Comparison of ENCODE assay signal across 1 cellular context in the genomic region with DNA sequence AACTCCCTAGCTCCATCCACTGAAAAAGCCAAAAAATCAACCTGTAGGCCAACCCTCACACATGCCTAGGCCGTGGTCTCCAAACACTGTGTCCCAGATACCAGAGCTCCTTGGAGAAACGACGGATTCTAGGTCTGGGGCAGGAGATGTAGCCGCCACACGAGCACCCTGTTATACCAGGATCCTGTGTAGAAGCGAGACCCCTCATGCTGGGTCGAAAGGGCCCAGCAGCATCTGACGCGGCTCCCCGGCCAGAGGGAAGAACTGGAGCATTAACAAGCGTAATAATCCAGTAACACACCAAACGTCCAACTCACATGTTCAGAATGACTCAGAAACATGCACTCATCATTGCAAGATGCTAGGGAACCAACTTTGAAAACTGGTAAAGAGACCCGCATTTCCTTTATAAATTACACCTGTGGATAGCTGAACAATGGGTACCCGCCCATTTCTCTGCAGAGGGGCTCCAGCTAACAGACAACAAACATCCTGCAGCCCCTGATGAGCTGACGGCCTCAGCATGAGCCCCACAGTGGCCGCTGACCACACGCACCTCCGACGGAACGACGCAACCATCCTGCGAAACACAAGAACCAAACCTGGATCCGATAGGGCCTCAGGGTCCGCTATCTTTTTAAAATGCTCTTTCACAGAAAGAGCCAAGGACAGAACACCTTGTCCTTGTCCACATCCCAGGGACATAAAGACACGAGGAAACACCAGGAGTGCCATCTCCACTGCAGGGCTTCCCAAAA.
TF ChIP-seq lines count a peak whose summit lies in the region.

No MANE protein-coding gene starts in this region.

TF ChIP-seq in liver, 16 proteins besides CTCF, POLR2A, EP300 and RAD21:
- TF ChIP-seq, protein P1, sequence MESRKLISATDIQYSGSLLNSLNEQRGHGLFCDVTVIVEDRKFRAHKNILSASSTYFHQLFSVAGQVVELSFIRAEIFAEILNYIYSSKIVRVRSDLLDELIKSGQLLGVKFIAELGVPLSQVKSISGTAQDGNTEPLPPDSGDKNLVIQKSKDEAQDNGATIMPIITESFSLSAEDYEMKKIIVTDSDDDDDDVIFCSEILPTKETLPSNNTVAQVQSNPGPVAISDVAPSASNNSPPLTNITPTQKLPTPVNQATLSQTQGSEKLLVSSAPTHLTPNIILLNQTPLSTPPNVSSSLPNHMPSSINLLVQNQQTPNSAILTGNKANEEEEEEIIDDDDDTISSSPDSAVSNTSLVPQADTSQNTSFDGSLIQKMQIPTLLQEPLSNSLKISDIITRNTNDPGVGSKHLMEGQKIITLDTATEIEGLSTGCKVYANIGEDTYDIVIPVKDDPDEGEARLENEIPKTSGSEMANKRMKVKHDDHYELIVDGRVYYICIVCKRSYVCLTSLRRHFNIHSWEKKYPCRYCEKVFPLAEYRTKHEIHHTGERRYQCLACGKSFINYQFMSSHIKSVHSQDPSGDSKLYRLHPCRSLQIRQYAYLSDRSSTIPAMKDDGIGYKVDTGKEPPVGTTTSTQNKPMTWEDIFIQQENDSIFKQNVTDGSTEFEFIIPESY (IDR thresholded peaks at IDR 0.05) = no peak
- TF ChIP-seq RXRA (IDR thresholded peaks at IDR 0.05) = no peak
- TF ChIP-seq SP1 (IDR thresholded peaks at IDR 0.05) = no peak
- no peak for TF ChIP-seq EGR1 (IDR thresholded peaks at IDR 0.05; ENCODE audit: low read depth in 2 of 2)
- TF ChIP-seq JUND (IDR thresholded peaks at IDR 0.05) = no peak
- TF ChIP-seq GABPA (IDR thresholded peaks at IDR 0.05 in 1 of 2, conservative IDR thresholded peaks at IDR 0.05 in 1 of 2) = no peak
- no peak for TF ChIP-seq TAF1 (conservative IDR thresholded peaks at IDR 0.05)
- TF ChIP-seq FOXA1 (IDR thresholded peaks at IDR 0.05) = no peak
- TF ChIP-seq, protein P2, sequence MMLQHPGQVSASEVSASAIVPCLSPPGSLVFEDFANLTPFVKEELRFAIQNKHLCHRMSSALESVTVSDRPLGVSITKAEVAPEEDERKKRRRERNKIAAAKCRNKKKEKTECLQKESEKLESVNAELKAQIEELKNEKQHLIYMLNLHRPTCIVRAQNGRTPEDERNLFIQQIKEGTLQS (IDR thresholded peaks at IDR 0.05) = no peak
- no peak for TF ChIP-seq NR2F2 (IDR thresholded peaks at IDR 0.05)
- TF ChIP-seq, protein P3, sequence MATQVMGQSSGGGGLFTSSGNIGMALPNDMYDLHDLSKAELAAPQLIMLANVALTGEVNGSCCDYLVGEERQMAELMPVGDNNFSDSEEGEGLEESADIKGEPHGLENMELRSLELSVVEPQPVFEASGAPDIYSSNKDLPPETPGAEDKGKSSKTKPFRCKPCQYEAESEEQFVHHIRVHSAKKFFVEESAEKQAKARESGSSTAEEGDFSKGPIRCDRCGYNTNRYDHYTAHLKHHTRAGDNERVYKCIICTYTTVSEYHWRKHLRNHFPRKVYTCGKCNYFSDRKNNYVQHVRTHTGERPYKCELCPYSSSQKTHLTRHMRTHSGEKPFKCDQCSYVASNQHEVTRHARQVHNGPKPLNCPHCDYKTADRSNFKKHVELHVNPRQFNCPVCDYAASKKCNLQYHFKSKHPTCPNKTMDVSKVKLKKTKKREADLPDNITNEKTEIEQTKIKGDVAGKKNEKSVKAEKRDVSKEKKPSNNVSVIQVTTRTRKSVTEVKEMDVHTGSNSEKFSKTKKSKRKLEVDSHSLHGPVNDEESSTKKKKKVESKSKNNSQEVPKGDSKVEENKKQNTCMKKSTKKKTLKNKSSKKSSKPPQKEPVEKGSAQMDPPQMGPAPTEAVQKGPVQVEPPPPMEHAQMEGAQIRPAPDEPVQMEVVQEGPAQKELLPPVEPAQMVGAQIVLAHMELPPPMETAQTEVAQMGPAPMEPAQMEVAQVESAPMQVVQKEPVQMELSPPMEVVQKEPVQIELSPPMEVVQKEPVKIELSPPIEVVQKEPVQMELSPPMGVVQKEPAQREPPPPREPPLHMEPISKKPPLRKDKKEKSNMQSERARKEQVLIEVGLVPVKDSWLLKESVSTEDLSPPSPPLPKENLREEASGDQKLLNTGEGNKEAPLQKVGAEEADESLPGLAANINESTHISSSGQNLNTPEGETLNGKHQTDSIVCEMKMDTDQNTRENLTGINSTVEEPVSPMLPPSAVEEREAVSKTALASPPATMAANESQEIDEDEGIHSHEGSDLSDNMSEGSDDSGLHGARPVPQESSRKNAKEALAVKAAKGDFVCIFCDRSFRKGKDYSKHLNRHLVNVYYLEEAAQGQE (IDR thresholded peaks at IDR 0.05) = no peak
- TF ChIP-seq HNF4G (IDR thresholded peaks at IDR 0.05) = no peak
- TF ChIP-seq, protein P4, sequence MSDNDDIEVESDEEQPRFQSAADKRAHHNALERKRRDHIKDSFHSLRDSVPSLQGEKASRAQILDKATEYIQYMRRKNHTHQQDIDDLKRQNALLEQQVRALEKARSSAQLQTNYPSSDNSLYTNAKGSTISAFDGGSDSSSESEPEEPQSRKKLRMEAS (IDR thresholded peaks at IDR 0.05) = no peak
- no peak for TF ChIP-seq FOXA2 (IDR thresholded peaks at IDR 0.05)
- TF ChIP-seq HNF4A (conservative IDR thresholded peaks at IDR 0.05) = no peak
- no peak for TF ChIP-seq YY1 (IDR thresholded peaks at IDR 0.05)
